Comparison of ENCODE assay signal across 7 cellular contexts in genomic region chr15:92903588-92903955, GRCh38. TPM values are rescaled to one million over a fixed set of nuclear protein-coding genes. Genes with fewer than 3 reads are reported as not detected.
DNase-seq lines count a peak whose midpoint lies in the region; ATAC-seq and TF ChIP-seq lines count a peak whose summit lies in the region.

No MANE protein-coding gene starts in this region.

- TF ChIP-seq CTCF in foreskin fibroblast (IDR thresholded peaks at IDR 0.05; ENCODE audit: low read depth, low read length): no peak

- DNase-seq in HAP-1 (ENCODE audit: low spot score in 2 of 2): peak in 1 of 2 experiments; percentile 58
- no peak for DNase-seq in T-helper 17 cell
- DNase-seq in foreskin fibroblast: no peak
- no peak for DNase-seq in HPDE6-E6E7 (ENCODE audit: extremely low spot score)
- no peak for DNase-seq in cerebellar cortex (ENCODE audit: low spot score)
- DNase-seq in DMS114 treated with DMSO at 0.1 percent for 48 hours (lab: John Stamatoyannopoulos, UW; ENCODE audit: unreplicated experiment): no peak

- peaks cover 7% of the 10 kb centered on the region for H3K36me3 Mint-ChIP-seq in T-helper 17 cell (ENCODE audit: low read depth)

- H3K36me3 ChIP-seq in HAP-1 (replicated peaks): peaks cover 5% of the 10 kb centered on the region

- H3K27me3 ChIP-seq in HAP-1 (ENCODE audit: low read depth): no peaks in the 10 kb centered on the region

- no peak for ATAC-seq in T-helper 17 cell

- peak overlapping the region; percentile 74 to 99 (median 96) for H3K27ac ChIP-seq in skin epidermis

- peak overlapping the region; percentile 66 for H3K4me3 ChIP-seq in HAP-1
- peak overlapping the region; percentile 68 to 77 for H3K4me3 ChIP-seq in foreskin fibroblast (ENCODE audit: low read depth in 1 of 2, low read length in 2 of 2)
- peak overlapping the region; percentile 40 to 67 (median 55) for H3K4me3 ChIP-seq in skin epidermis

- H3K27ac Mint-ChIP-seq in T-helper 17 cell: peak overlapping the region; percentile 100

- H3K4me1 Mint-ChIP-seq in T-helper 17 cell: peaks cover 56% of the 10 kb centered on the region

- H3K27me3 Mint-ChIP-seq in T-helper 17 cell: no peaks in the 10 kb centered on the region

- H3K9me3 ChIP-seq in HAP-1 (no peaks in the 10 kb centered on the region), T-helper 17 cell (ENCODE audit: control insufficient read depth, low read length, poor library complexity, severe bottlenecking) (no peaks in the 10 kb centered on the region)

- H3K4me3 Mint-ChIP-seq in T-helper 17 cell: peak overlapping the region; percentile 97

- peaks cover 38% of the 10 kb centered on the region for H3K4me1 ChIP-seq in HAP-1

- in situ Hi-C loops in HAP-1 (cut with MboI; ENCODE audit: low sequenced_read_pairs): no loop called here

RNA-seq across cellular contexts. Expression of gene CHD2, which starts 3.4 kb away (rescaled TPM):
- total RNA-seq in T-helper 17 cell: 100 to 1,000 TPM; 505 to 520 TPM
